Comparison of ENCODE assay signal across 15 cellular contexts in the genomic region with DNA sequence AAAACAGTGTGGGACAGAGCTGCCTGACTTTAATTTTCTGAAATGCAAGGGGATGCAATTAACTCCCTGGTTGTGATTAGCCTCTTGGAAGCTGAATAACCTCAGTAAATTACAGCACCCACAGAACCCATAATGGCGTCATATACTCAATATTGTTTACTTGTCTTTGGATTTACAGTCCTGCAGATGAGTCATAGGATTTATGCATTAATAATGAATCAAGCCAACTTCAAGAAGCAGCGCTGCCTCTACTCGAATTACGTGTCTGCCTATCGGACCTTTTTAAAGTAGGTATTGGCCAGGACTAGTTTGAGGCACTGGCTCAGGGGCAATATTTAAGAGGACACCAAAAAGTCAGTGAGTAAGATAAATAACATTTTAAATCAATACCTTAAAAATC.
DNase-seq lines count a peak whose midpoint lies in the region; ATAC-seq lines count a peak whose summit lies in the region.
"Had no signal": no experiment of that assay in that cellular context is flagged by ENCODE, and none has a peak within 500 bp of the region (broad histone marks: within the 10 kb centered on the region; RNA-seq: fewer than 3 reads in every experiment).

No MANE protein-coding gene starts in this region.

- DNase-seq in DMS79 (lab: John Stamatoyannopoulos, UW) (peak; percentile 26), NCI-H1105 treated with DMSO at 0.1 percent for 48 hours (lab: John Stamatoyannopoulos, UW) (peak; percentile 80), NCI-H69 (lab: John Stamatoyannopoulos, UW) (peak; percentile 91), left kidney (ENCODE audit: low read depth, low spot score) (peak; percentile 20)
- no peak for DNase-seq in activated naive CD4-positive, alpha-beta T cell treated with Interleukin-2 at 50 U/mL for 16 hours
- DNase-seq: activated CD8-positive, alpha-beta memory T cell treated with anti-CD3 and anti-CD28 coated beads, Interleukin-2, amount 50 U/mL, for 4 hours; central memory CD4-positive, alpha-beta T cell; immature natural killer cell; NCI-H1930; right cardiac atrium; stimulated activated CD4-positive, alpha-beta T cell treated with anti-CD3 and anti-CD28 coated beads, Interleukin-2, amount 100 ng/mL, for 24 hours; stimulated activated CD8-positive, alpha-beta memory T cell treated with anti-CD3 and anti-CD28 coated beads, Interleukin-4, amount 100 ng/mL, for 48 hours; tibial artery had no signal

- ATAC-seq in HG03135 (IDR thresholded peaks at IDR 0.05; ENCODE audit: unreplicated experiment) (no peak), GM21786 (IDR thresholded peaks at IDR 0.05; ENCODE audit: unreplicated experiment) (no peak)
- ATAC-seq: right cardiac atrium had no signal
